19 cellular contexts compared by ENCODE assay signal in genomic region chr12:90079811-90080210, GRCh38.
"Had no signal": no experiment of that assay in that cellular context is flagged by ENCODE, and none has a peak within 500 bp of the region (broad histone marks: within the 10 kb centered on the region; RNA-seq: fewer than 3 reads in every experiment).

No MANE protein-coding gene starts in this region.

- H3K27ac ChIP-seq: HL-60 had no signal

- H3K36me3 ChIP-seq: MG63 had no signal

- H3K4me2 ChIP-seq: SK-N-SH had no signal

- H3K9me3 ChIP-seq: MG63, SK-N-SH had no signal

- H3K4me3 ChIP-seq: MG63 had no signal

- H3K9ac ChIP-seq: SK-N-SH had no signal

- H3K27me3 ChIP-seq: MG63 had no signal

- DNase-seq: Karpas-422, KG1, MG63, NCI-H1092, NCI-H1105 treated with DMSO at 0.1 percent for 48 hours, NCI-H1417 treated with DMSO at 0.1 percent for 48 hours, NCI-H146, NCI-H1694 treated with DMSO at 0.1 percent for 48 hours, NCI-H1930, NCI-H2081, NCI-H2107, NCI-H2227 treated with DMSO at 0.1 percent for 48 hours, NCI-H524, NCI-H526 treated with DMSO at 0.1 percent for 48 hours, NCI-H774, Right ventricle myocardium superior, RPMI8226, SK-N-SH had no signal
